Comparison of ENCODE assay signal across 1 cellular context in the genomic region with DNA sequence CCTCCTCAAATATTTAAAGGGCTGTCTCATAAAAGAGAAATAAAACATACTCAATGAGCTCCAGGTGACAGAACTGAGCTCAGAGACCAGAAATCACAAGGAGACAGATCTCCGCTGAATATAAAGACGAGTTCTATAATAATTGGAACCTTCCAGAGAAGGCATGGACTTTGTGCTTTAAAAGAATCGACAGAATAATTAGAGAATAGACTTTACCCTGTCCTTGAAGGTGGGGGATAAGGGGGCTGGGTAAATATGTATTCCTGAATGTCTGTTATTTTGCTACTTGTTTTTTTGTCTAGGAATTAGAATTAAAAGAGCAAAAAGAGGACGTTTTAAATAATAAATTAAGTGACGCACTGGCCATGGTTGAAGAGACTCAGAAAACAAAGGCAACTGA.
TF ChIP-seq lines count a peak whose summit lies in the region.

No MANE protein-coding gene starts in this region.

TF ChIP-seq in HepG2, 621 proteins besides CTCF, POLR2A, EP300 and RAD21 (continues in another document):
- TF ChIP-seq ZNF776 (CRISPR knock-in tag; IDR thresholded peaks at IDR 0.05) (no peak), NFIC (IDR thresholded peaks at IDR 0.05; ENCODE audit: low read length) (peak; percentile 27; the same call in 1 of the 2 replicates), ZNF224 (CRISPR knock-in tag; IDR thresholded peaks at IDR 0.05) (no peak), NCOR1 (IDR thresholded peaks at IDR 0.05; ENCODE audit: borderline replicate concordance, low read length) (0 out of 2 replicates have a peak, but pooled peaks have one; percentile 26), ZNF720 (CRISPR knock-in tag; IDR thresholded peaks at IDR 0.05) (no peak), ZFP37 (CRISPR knock-in tag; IDR thresholded peaks at IDR 0.05; ENCODE audit: borderline replicate concordance) (no peak), ZFP36L1 (CRISPR knock-in tag; IDR thresholded peaks at IDR 0.05) (no peak), ZNF430 (CRISPR knock-in tag; IDR thresholded peaks at IDR 0.05) (no peak), ZSCAN21 (CRISPR knock-in tag; IDR thresholded peaks at IDR 0.05; ENCODE audit: borderline replicate concordance) (no peak), FOXA1 (IDR thresholded peaks at IDR 0.05) (no peak), FOXA1 (CRISPR knock-in tag; IDR thresholded peaks at IDR 0.05) (no peak), ZNF703 (CRISPR knock-in tag; IDR thresholded peaks at IDR 0.05; ENCODE audit: borderline replicate concordance) (no peak), ZNF570 (CRISPR knock-in tag; IDR thresholded peaks at IDR 0.05; ENCODE audit: borderline replicate concordance) (no peak), HNF4A (CRISPR knock-in tag; IDR thresholded peaks at IDR 0.05) (peak; percentile 72), MLLT10 (CRISPR knock-in tag; IDR thresholded peaks at IDR 0.05) (no peak), XRCC5 (optimal IDR thresholded peaks at IDR 0.05; ENCODE audit: low read length) (no peak), SP5 (CRISPR knock-in tag; IDR thresholded peaks at IDR 0.05; ENCODE audit: borderline replicate concordance, low read depth) (no peak), FOXJ3 (CRISPR knock-in tag; IDR thresholded peaks at IDR 0.05; ENCODE audit: borderline replicate concordance) (no peak), ZNF672 (CRISPR knock-in tag; IDR thresholded peaks at IDR 0.05) (no peak), ONECUT2 (CRISPR knock-in tag; IDR thresholded peaks at IDR 0.05) (0 out of 2 replicates have a peak, but pooled peaks have one; percentile 42), ZSCAN12 (CRISPR knock-in tag; IDR thresholded peaks at IDR 0.05) (no peak), ZNF33B (CRISPR knock-in tag; IDR thresholded peaks at IDR 0.05) (no peak), NRL (CRISPR knock-in tag; IDR thresholded peaks at IDR 0.05; ENCODE audit: borderline replicate concordance) (no peak), HNF4G (IDR thresholded peaks at IDR 0.05; ENCODE audit: borderline replicate concordance, low read depth, low read length) (0 out of 2 replicates have a peak, but pooled peaks have one; percentile 19), HNF4G (CRISPR knock-in tag; IDR thresholded peaks at IDR 0.05; ENCODE audit: borderline replicate concordance, low read depth) (no peak), TBX3 (IDR thresholded peaks at IDR 0.05; ENCODE audit: borderline replicate concordance) (no peak), TP53 (CRISPR knock-in tag; conservative IDR thresholded peaks at IDR 0.05) (no peak), ZBTB38 (CRISPR knock-in tag; IDR thresholded peaks at IDR 0.05) (no peak), AGO1 (IDR thresholded peaks at IDR 0.05; ENCODE audit: low read depth, low read length, poor library complexity, severe bottlenecking) (no peak), MAFK (conservative IDR thresholded peaks at IDR 0.05 in 1 of 2, IDR thresholded peaks at IDR 0.05 in 1 of 2; ENCODE audit: low read length in 2 of 2) (no peak), ZSCAN29 (CRISPR knock-in tag; conservative IDR thresholded peaks at IDR 0.05) (no peak), ZC3H13 (CRISPR knock-in tag; IDR thresholded peaks at IDR 0.05) (no peak), ZMYM2 (CRISPR knock-in tag; IDR thresholded peaks at IDR 0.05) (no peak), BCL6 (CRISPR knock-in tag; IDR thresholded peaks at IDR 0.05) (peak; percentile 75), SOX6 (IDR thresholded peaks at IDR 0.05) (no peak), SOX6 (CRISPR knock-in tag; IDR thresholded peaks at IDR 0.05) (no peak), ELF1 (CRISPR knock-in tag; IDR thresholded peaks at IDR 0.05) (no peak), ZNF253 (CRISPR knock-in tag; IDR thresholded peaks at IDR 0.05; ENCODE audit: borderline replicate concordance) (no peak)
- TF ChIP-seq, protein P1, sequence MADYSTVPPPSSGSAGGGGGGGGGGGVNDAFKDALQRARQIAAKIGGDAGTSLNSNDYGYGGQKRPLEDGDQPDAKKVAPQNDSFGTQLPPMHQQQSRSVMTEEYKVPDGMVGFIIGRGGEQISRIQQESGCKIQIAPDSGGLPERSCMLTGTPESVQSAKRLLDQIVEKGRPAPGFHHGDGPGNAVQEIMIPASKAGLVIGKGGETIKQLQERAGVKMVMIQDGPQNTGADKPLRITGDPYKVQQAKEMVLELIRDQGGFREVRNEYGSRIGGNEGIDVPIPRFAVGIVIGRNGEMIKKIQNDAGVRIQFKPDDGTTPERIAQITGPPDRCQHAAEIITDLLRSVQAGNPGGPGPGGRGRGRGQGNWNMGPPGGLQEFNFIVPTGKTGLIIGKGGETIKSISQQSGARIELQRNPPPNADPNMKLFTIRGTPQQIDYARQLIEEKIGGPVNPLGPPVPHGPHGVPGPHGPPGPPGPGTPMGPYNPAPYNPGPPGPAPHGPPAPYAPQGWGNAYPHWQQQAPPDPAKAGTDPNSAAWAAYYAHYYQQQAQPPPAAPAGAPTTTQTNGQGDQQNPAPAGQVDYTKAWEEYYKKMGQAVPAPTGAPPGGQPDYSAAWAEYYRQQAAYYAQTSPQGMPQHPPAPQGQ (CRISPR knock-in tag; IDR thresholded peaks at IDR 0.05; ENCODE audit: borderline replicate concordance) = no peak
- TF ChIP-seq, protein P2, sequence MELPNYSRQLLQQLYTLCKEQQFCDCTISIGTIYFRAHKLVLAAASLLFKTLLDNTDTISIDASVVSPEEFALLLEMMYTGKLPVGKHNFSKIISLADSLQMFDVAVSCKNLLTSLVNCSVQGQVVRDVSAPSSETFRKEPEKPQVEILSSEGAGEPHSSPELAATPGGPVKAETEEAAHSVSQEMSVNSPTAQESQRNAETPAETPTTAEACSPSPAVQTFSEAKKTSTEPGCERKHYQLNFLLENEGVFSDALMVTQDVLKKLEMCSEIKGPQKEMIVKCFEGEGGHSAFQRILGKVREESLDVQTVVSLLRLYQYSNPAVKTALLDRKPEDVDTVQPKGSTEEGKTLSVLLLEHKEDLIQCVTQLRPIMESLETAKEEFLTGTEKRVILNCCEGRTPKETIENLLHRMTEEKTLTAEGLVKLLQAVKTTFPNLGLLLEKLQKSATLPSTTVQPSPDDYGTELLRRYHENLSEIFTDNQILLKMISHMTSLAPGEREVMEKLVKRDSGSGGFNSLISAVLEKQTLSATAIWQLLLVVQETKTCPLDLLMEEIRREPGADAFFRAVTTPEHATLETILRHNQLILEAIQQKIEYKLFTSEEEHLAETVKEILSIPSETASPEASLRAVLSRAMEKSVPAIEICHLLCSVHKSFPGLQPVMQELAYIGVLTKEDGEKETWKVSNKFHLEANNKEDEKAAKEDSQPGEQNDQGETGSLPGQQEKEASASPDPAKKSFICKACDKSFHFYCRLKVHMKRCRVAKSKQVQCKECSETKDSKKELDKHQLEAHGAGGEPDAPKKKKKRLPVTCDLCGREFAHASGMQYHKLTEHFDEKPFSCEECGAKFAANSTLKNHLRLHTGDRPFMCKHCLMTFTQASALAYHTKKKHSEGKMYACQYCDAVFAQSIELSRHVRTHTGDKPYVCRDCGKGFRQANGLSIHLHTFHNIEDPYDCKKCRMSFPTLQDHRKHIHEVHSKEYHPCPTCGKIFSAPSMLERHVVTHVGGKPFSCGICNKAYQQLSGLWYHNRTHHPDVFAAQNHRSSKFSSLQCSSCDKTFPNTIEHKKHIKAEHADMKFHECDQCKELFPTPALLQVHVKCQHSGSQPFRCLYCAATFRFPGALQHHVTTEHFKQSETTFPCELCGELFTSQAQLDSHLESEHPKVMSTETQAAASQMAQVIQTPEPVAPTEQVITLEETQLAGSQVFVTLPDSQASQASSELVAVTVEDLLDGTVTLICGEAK (IDR thresholded peaks at IDR 0.05) = no peak
- TF ChIP-seq, protein P2 (CRISPR knock-in tag; IDR thresholded peaks at IDR 0.05) = no peak
- TF ChIP-seq, protein P3, sequence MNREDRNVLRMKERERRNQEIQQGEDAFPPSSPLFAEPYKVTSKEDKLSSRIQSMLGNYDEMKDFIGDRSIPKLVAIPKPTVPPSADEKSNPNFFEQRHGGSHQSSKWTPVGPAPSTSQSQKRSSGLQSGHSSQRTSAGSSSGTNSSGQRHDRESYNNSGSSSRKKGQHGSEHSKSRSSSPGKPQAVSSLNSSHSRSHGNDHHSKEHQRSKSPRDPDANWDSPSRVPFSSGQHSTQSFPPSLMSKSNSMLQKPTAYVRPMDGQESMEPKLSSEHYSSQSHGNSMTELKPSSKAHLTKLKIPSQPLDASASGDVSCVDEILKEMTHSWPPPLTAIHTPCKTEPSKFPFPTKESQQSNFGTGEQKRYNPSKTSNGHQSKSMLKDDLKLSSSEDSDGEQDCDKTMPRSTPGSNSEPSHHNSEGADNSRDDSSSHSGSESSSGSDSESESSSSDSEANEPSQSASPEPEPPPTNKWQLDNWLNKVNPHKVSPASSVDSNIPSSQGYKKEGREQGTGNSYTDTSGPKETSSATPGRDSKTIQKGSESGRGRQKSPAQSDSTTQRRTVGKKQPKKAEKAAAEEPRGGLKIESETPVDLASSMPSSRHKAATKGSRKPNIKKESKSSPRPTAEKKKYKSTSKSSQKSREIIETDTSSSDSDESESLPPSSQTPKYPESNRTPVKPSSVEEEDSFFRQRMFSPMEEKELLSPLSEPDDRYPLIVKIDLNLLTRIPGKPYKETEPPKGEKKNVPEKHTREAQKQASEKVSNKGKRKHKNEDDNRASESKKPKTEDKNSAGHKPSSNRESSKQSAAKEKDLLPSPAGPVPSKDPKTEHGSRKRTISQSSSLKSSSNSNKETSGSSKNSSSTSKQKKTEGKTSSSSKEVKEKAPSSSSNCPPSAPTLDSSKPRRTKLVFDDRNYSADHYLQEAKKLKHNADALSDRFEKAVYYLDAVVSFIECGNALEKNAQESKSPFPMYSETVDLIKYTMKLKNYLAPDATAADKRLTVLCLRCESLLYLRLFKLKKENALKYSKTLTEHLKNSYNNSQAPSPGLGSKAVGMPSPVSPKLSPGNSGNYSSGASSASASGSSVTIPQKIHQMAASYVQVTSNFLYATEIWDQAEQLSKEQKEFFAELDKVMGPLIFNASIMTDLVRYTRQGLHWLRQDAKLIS (CRISPR knock-in tag; IDR thresholded peaks at IDR 0.05) = no peak
- TF ChIP-seq, protein P4, sequence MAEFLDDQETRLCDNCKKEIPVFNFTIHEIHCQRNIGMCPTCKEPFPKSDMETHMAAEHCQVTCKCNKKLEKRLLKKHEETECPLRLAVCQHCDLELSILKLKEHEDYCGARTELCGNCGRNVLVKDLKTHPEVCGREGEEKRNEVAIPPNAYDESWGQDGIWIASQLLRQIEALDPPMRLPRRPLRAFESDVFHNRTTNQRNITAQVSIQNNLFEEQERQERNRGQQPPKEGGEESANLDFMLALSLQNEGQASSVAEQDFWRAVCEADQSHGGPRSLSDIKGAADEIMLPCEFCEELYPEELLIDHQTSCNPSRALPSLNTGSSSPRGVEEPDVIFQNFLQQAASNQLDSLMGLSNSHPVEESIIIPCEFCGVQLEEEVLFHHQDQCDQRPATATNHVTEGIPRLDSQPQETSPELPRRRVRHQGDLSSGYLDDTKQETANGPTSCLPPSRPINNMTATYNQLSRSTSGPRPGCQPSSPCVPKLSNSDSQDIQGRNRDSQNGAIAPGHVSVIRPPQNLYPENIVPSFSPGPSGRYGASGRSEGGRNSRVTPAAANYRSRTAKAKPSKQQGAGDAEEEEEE (CRISPR knock-in tag; IDR thresholded peaks at IDR 0.05; ENCODE audit: borderline replicate concordance) = no peak
- TF ChIP-seq, protein P5, sequence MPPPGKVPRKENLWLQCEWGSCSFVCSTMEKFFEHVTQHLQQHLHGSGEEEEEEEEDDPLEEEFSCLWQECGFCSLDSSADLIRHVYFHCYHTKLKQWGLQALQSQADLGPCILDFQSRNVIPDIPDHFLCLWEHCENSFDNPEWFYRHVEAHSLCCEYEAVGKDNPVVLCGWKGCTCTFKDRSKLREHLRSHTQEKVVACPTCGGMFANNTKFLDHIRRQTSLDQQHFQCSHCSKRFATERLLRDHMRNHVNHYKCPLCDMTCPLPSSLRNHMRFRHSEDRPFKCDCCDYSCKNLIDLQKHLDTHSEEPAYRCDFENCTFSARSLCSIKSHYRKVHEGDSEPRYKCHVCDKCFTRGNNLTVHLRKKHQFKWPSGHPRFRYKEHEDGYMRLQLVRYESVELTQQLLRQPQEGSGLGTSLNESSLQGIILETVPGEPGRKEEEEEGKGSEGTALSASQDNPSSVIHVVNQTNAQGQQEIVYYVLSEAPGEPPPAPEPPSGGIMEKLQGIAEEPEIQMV (CRISPR knock-in tag; IDR thresholded peaks at IDR 0.05; ENCODE audit: low read depth) = no peak
- TF ChIP-seq, protein P6, sequence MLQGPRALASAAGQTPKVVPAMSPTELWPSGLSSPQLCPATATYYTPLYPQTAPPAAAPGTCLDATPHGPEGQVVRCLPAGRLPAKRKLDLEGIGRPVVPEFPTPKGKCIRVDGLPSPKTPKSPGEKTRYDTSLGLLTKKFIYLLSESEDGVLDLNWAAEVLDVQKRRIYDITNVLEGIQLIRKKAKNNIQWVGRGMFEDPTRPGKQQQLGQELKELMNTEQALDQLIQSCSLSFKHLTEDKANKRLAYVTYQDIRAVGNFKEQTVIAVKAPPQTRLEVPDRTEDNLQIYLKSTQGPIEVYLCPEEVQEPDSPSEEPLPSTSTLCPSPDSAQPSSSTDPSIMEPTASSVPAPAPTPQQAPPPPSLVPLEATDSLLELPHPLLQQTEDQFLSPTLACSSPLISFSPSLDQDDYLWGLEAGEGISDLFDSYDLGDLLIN (CRISPR knock-in tag; IDR thresholded peaks at IDR 0.05; ENCODE audit: borderline replicate concordance) = no peak
